Comparison of ENCODE assay signal across 8 cellular contexts in the genomic region with DNA sequence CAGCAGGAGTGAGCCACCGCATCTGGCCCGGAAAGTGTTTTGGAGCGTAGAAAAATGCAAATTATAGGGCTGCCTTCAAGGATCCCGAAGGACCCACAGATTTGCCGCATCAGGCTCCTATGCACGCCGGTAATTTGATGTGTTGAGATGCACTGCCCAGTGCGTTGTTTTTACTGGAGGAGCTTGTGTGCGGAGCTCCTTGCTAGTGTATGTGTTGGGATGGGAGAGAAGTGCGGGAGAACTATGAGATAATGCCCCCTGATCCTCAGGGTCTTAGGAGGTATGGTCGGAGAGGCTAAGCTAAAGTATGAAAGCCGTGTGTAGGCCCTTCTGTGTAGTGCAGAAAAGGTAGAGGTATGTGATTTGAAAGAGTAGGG. TPM values are rescaled to one million over a fixed set of nuclear protein-coding genes. Genes with fewer than 3 reads are reported as not detected.
DNase-seq lines count a peak whose midpoint lies in the region; ATAC-seq, FAIRE-seq and TF ChIP-seq lines count a peak whose summit lies in the region.

No MANE protein-coding gene starts in this region.

- H3K27me3 Mint-ChIP-seq in natural killer cell (ENCODE audit: low read depth in 2 of 2), result no peaks in the 10 kb centered on the region

- H3K9ac ChIP-seq in duodenal mucosa (ENCODE audit: low read depth in 1 of 2, low read length in 2 of 2), result peak overlapping the region; percentile 94 to 98

- TF ChIP-seq CTCF in natural killer cell (IDR thresholded peaks at IDR 0.05), result no peak

- DNase-seq in GM12892 (ENCODE audit: insufficient read length), result peak; percentile 28
- DNase-seq in SK-N-DZ (ENCODE audit: low spot score), result peak; percentile 15
- DNase-seq in natural killer cell, result peak; percentile 26
- no peak for DNase-seq in posterior cingulate gyrus
- DNase-seq in stimulated activated naive CD4-positive, alpha-beta T cell treated with Interleukin-2 at 50 U/mL for 16 hours (lab: John Stamatoyannopoulos, UW), result no peak

- no peak for ATAC-seq in natural killer cell
- ATAC-seq in HG02623 (IDR thresholded peaks at IDR 0.05; ENCODE audit: unreplicated experiment), result no peak

- peaks cover 7% of the 10 kb centered on the region for H3K36me3 Mint-ChIP-seq in natural killer cell

- intact Hi-C loops in natural killer cell (cut with micrococcal nuclease) (loop anchor here (1.0 to 5.0 kb wide), 2 partner anchors 67 to 86 kb away; partner anchors contain the start of gene NIFK), posterior cingulate gyrus (cut with DNase I) (no loop called here)

- no peaks in the 10 kb centered on the region for H3K9me3 Mint-ChIP-seq in natural killer cell

- peak overlapping the region; percentile 100 for H3K4me3 Mint-ChIP-seq in natural killer cell

- peaks cover 59% of the 10 kb centered on the region for H3K79me2 ChIP-seq in ACC112 (ENCODE audit: control insufficient read depth, insufficient read depth, low read length, unreplicated experiment)

- H3K27ac ChIP-seq in ACC112 (ENCODE audit: low read depth, low read length) (peak overlapping the region; percentile 90), duodenal mucosa (ENCODE audit: low read depth, low read length) (no peak overlapping the region)

- H3K4me1 Mint-ChIP-seq in natural killer cell, result peaks cover 55 to 67% of the 10 kb centered on the region in 2 donors

- no peaks in the 10 kb centered on the region for H3K9me3 ChIP-seq in duodenal mucosa (ENCODE audit: control insufficient read depth in 1 of 2, low read length in 2 of 2)

- no peak for FAIRE-seq in GM12892 (lab: Jason Lieb, UNC)

- peak overlapping the region; percentile 82 for H2AFZ ChIP-seq in ACC112 (ENCODE audit: low read length, unreplicated experiment)

- H3K4me3 ChIP-seq in ACC112 (ENCODE audit: low read depth, low read length), result peak overlapping the region; percentile 80
- H3K4me3 ChIP-seq in duodenal mucosa (ENCODE audit: low read depth in 1 of 2, low read length in 2 of 2), result peak overlapping the region; percentile 97 to 99

- TF ChIP-seq POLR2A in GM12892 (IDR thresholded peaks at IDR 0.05; ENCODE audit: low read depth, low read length), result no peak

- no peaks in the 10 kb centered on the region for H3K36me3 ChIP-seq in ACC112 (ENCODE audit: insufficient read depth, low read length)
- H3K36me3 ChIP-seq in duodenal mucosa (ENCODE audit: control insufficient read depth in 1 of 2, insufficient read depth in 2 of 2, low read length in 2 of 2), result peaks cover 0 to 3% of the 10 kb centered on the region in 2 donors

- no peaks in the 10 kb centered on the region for H3K27me3 ChIP-seq in ACC112 (ENCODE audit: insufficient read depth, low read length)
- no peaks in the 10 kb centered on the region for H3K27me3 ChIP-seq in duodenal mucosa (ENCODE audit: control insufficient read depth in 1 of 2, insufficient read depth in 2 of 2, low read length in 2 of 2)

- peak overlapping the region; percentile 99 to 100 for H3K27ac Mint-ChIP-seq in natural killer cell

- H3K4me1 ChIP-seq in ACC112 (ENCODE audit: control insufficient read depth, insufficient read depth, low read length, unreplicated experiment), result peaks cover 9% of the 10 kb centered on the region
- peaks cover 16 to 20% of the 10 kb centered on the region in 2 donors for H3K4me1 ChIP-seq in duodenal mucosa (ENCODE audit: control insufficient read depth in 1 of 2, insufficient read depth in 2 of 2, low read length in 2 of 2)

RNA-seq across cellular contexts. Expression of gene CLASP1, which starts 1.3 kb away (rescaled TPM):
- polyA plus RNA-seq in GM12892 (2012; ENCODE audit: missing spikeins), result 28.8 TPM
- 21.5 and 25.2 TPM in 2 replicates for polyA plus RNA-seq in SK-N-DZ (2014; cell fraction: cytosol; rRNA removed)
- polyA plus RNA-seq in SK-N-DZ (2014; cell fraction: nucleus; rRNA removed), result 28.2 and 37.6 TPM in 2 replicates
- total RNA-seq in natural killer cell, result 100 to 1,000 TPM; 125 to 142 (median 127) TPM

Comparison
In these comparisons a context has a peak if more than half of its experiments do, and no peak if none do; other contexts are left out.
1. DNase-seq: peak in GM12892 (single experiment), SK-N-DZ (single experiment) and natural killer cell (single experiment); none in posterior cingulate gyrus (0 of 10) and stimulated activated naive CD4-positive, alpha-beta T cell treated with Interleukin-2 at 50 U/mL for 16 hours (single experiment).